ENCODE assay signal across 8 cellular contexts in genomic region chr21:31132574-31133242, GRCh38.
DNase-seq lines count a peak whose midpoint lies in the region; ATAC-seq and TF ChIP-seq lines count a peak whose summit lies in the region.

No MANE protein-coding gene starts in this region.

- no peaks in the 10 kb centered on the region for H3K27me3 ChIP-seq in lung (ENCODE audit: control insufficient read depth, insufficient read depth)
- no peaks in the 10 kb centered on the region for H3K27me3 ChIP-seq in tibial artery

- 37 to 45% methylated on average over 11 of the region's 11 CpGs for WGBS in lung, 2 donors

- intact Hi-C loops in tibial artery (cut with DNase I; ENCODE audit: low total_unique reads) = no loop called here
- intact Hi-C loops in posterior vena cava (cut with DNase I) = no loop called here

- H3K4me1 ChIP-seq in lung (ENCODE audit: control insufficient read depth in 2 of 2, insufficient read depth in 2 of 2, low read length in 2 of 2) (peaks cover 0 to 6% of the 10 kb centered on the region in 2 donors), tibial artery (no peaks in the 10 kb centered on the region)

- H3K9me3 Mint-ChIP-seq in activated CD4-positive, alpha-beta memory T cell treated with anti-CD3 and anti-CD28 coated beads, Interleukin-2, amount 10 ng/mL, durations not matched to agents 7 days and 5 days = no peaks in the 10 kb centered on the region

- CTCF ChIA-PET in activated CD4-positive, alpha-beta memory T cell treated with anti-CD3 and anti-CD28 coated beads, Interleukin-2, amount 10 ng/mL, durations not matched to agents 7 days and 5 days (lab: Charles Lee) = interaction anchor here (0.7 to 2.7 kb wide), 7 partner anchors 14 to 54 kb away, joined by 3 to 14 read pairs (median 4); no protein-coding TSS in a partner anchor

- no peak overlapping the region for H3K27ac ChIP-seq in lung (ENCODE audit: low read depth in 1 of 2, low read length in 1 of 2)
- H3K27ac ChIP-seq in tibial artery = no peak overlapping the region

- H3K4me3 ChIP-seq in lung (no peak overlapping the region), tibial artery (no peak overlapping the region)

- H3K36me3 ChIP-seq in lung (ENCODE audit: control insufficient read depth in 2 of 2, insufficient read depth in 2 of 2, low read length in 2 of 2) = no peaks in the 10 kb centered on the region
- H3K36me3 ChIP-seq in tibial artery = no peaks in the 10 kb centered on the region

- no peaks in the 10 kb centered on the region for H3K9me3 ChIP-seq in lung (ENCODE audit: control insufficient read depth in 2 of 2, insufficient read depth in 1 of 2, low read length in 1 of 2)
- H3K9me3 ChIP-seq in tibial artery = no peaks in the 10 kb centered on the region

- POLR2A ChIA-PET in activated CD4-positive, alpha-beta memory T cell treated with anti-CD3 and anti-CD28 coated beads, Interleukin-2, amount 10 ng/mL, durations not matched to agents 7 days and 5 days (lab: Charles Lee) = interaction anchor here (0.7 to 2.3 kb wide), 17 partner anchors 14 to 600 kb away, joined by 3 to 16 read pairs (median 3); no protein-coding TSS in a partner anchor

- ATAC-seq in GM19328 (IDR thresholded peaks at IDR 0.05; ENCODE audit: unreplicated experiment) = peak; percentile 68
- ATAC-seq in HG03159 (IDR thresholded peaks at IDR 0.05; ENCODE audit: unreplicated experiment) = peak; percentile 77
- peak; percentile 11 for ATAC-seq in lung (ENCODE audit: insufficient read depth, low FRiP score)

- TF ChIP-seq CTCF in lung (IDR thresholded peaks at IDR 0.05; ENCODE audit: control extremely low read depth, extremely low read depth) = no peak
- no peak for TF ChIP-seq CTCF in GM10266 (IDR thresholded peaks at IDR 0.05; ENCODE audit: control insufficient read depth, insufficient read depth, low read depth, missing control alignments)
- no peak for TF ChIP-seq CTCF in tibial artery (IDR thresholded peaks at IDR 0.05)

- H3K36me3 Mint-ChIP-seq in activated CD4-positive, alpha-beta memory T cell treated with anti-CD3 and anti-CD28 coated beads, Interleukin-2, amount 10 ng/mL, durations not matched to agents 7 days and 5 days (ENCODE audit: low read depth) = peaks cover 90% of the 10 kb centered on the region

- peaks cover 2% of the 10 kb centered on the region for H3K27me3 Mint-ChIP-seq in activated CD4-positive, alpha-beta memory T cell treated with anti-CD3 and anti-CD28 coated beads, Interleukin-2, amount 10 ng/mL, durations not matched to agents 7 days and 5 days

- peaks cover 56% of the 10 kb centered on the region for H3K4me1 Mint-ChIP-seq in activated CD4-positive, alpha-beta memory T cell treated with anti-CD3 and anti-CD28 coated beads, Interleukin-2, amount 10 ng/mL, durations not matched to agents 7 days and 5 days

- H3K27ac Mint-ChIP-seq in activated CD4-positive, alpha-beta memory T cell treated with anti-CD3 and anti-CD28 coated beads, Interleukin-2, amount 10 ng/mL, durations not matched to agents 7 days and 5 days = peak overlapping the region; percentile 93

- DNase-seq in activated CD4-positive, alpha-beta memory T cell treated with anti-CD3 and anti-CD28 coated beads, Interleukin-2, amount 10 ng/mL, durations not matched to agents 7 days and 5 days = peak; percentile 75
- DNase-seq in lung (ENCODE audit: low spot score) (no peak), GM10266 (ENCODE audit: extremely low spot score) (no peak), cerebellar nuclear complex (lab: John Stamatoyannopoulos, UW) (no peak), tibial artery (no peak), posterior vena cava (ENCODE audit: low spot score) (no peak)

- peak overlapping the region; percentile 66 for H3K4me3 Mint-ChIP-seq in activated CD4-positive, alpha-beta memory T cell treated with anti-CD3 and anti-CD28 coated beads, Interleukin-2, amount 10 ng/mL, durations not matched to agents 7 days and 5 days

Comparison
In these comparisons a context has a peak if more than half of its experiments do, and no peak if none do; other contexts are left out.
1. ATAC-seq: peak in every context shown above with its lines; median percentile 77 in HG03159; 68 in GM19328; 11 in lung.